In the genomic region with DNA sequence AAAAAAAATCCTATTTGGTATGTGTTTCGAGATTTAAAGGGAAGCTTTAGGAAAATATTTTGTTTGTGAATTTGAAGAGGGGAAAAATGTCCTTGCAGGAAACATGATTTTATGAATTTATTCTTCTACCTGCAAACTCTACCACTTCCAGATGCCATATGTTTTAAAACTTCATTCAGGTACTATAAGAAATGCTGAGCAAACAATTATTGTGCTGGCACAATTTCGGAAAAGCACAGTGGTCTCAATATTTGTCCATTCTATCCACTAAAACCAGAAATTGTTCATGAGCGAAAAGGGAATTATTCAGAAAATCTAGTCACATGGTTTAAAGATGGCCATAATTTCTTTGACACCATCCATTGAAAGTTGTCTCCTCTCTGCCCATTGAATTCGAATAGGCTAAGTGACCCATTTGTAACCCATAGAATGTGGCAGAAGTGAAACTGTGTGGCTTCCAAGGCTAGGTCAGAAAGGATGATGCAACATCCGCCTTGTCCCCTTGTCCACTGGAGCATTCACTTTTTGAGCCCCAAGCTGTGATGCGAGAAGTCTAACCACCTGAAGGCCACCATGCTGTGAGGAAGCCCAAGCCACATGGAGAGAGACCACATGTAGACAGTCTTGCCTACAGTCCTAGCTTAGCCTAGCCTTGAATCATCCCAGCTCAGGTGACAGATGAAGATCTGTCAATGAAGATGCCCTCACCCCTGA, we compare ENCODE assay signal across 1 cellular context.
TF ChIP-seq lines count a peak whose summit lies in the region.

No MANE protein-coding gene starts in this region.

TF ChIP-seq in H1, 55 proteins besides CTCF, POLR2A, EP300 and RAD21:
- TF ChIP-seq ASH2L (IDR thresholded peaks at IDR 0.05; ENCODE audit: low read length) = no peak
- TF ChIP-seq MAFK (IDR thresholded peaks at IDR 0.05; ENCODE audit: low read depth, low read length) = peak; percentile 41; the same call in 1 of the 2 replicates
- TF ChIP-seq CBX5 (IDR thresholded peaks at IDR 0.05; ENCODE audit: low read depth, low read length) = no peak
- TF ChIP-seq POU5F1 (IDR thresholded peaks at IDR 0.05; ENCODE audit: low read depth, low read length) = no peak
- TF ChIP-seq, protein P1, sequence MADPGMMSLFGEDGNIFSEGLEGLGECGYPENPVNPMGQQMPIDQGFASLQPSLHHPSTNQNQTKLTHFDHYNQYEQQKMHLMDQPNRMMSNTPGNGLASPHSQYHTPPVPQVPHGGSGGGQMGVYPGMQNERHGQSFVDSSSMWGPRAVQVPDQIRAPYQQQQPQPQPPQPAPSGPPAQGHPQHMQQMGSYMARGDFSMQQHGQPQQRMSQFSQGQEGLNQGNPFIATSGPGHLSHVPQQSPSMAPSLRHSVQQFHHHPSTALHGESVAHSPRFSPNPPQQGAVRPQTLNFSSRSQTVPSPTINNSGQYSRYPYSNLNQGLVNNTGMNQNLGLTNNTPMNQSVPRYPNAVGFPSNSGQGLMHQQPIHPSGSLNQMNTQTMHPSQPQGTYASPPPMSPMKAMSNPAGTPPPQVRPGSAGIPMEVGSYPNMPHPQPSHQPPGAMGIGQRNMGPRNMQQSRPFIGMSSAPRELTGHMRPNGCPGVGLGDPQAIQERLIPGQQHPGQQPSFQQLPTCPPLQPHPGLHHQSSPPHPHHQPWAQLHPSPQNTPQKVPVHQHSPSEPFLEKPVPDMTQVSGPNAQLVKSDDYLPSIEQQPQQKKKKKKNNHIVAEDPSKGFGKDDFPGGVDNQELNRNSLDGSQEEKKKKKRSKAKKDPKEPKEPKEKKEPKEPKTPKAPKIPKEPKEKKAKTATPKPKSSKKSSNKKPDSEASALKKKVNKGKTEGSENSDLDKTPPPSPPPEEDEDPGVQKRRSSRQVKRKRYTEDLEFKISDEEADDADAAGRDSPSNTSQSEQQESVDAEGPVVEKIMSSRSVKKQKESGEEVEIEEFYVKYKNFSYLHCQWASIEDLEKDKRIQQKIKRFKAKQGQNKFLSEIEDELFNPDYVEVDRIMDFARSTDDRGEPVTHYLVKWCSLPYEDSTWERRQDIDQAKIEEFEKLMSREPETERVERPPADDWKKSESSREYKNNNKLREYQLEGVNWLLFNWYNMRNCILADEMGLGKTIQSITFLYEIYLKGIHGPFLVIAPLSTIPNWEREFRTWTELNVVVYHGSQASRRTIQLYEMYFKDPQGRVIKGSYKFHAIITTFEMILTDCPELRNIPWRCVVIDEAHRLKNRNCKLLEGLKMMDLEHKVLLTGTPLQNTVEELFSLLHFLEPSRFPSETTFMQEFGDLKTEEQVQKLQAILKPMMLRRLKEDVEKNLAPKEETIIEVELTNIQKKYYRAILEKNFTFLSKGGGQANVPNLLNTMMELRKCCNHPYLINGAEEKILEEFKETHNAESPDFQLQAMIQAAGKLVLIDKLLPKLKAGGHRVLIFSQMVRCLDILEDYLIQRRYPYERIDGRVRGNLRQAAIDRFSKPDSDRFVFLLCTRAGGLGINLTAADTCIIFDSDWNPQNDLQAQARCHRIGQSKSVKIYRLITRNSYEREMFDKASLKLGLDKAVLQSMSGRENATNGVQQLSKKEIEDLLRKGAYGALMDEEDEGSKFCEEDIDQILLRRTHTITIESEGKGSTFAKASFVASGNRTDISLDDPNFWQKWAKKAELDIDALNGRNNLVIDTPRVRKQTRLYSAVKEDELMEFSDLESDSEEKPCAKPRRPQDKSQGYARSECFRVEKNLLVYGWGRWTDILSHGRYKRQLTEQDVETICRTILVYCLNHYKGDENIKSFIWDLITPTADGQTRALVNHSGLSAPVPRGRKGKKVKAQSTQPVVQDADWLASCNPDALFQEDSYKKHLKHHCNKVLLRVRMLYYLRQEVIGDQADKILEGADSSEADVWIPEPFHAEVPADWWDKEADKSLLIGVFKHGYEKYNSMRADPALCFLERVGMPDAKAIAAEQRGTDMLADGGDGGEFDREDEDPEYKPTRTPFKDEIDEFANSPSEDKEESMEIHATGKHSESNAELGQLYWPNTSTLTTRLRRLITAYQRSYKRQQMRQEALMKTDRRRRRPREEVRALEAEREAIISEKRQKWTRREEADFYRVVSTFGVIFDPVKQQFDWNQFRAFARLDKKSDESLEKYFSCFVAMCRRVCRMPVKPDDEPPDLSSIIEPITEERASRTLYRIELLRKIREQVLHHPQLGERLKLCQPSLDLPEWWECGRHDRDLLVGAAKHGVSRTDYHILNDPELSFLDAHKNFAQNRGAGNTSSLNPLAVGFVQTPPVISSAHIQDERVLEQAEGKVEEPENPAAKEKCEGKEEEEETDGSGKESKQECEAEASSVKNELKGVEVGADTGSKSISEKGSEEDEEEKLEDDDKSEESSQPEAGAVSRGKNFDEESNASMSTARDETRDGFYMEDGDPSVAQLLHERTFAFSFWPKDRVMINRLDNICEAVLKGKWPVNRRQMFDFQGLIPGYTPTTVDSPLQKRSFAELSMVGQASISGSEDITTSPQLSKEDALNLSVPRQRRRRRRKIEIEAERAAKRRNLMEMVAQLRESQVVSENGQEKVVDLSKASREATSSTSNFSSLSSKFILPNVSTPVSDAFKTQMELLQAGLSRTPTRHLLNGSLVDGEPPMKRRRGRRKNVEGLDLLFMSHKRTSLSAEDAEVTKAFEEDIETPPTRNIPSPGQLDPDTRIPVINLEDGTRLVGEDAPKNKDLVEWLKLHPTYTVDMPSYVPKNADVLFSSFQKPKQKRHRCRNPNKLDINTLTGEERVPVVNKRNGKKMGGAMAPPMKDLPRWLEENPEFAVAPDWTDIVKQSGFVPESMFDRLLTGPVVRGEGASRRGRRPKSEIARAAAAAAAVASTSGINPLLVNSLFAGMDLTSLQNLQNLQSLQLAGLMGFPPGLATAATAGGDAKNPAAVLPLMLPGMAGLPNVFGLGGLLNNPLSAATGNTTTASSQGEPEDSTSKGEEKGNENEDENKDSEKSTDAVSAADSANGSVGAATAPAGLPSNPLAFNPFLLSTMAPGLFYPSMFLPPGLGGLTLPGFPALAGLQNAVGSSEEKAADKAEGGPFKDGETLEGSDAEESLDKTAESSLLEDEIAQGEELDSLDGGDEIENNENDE (IDR thresholded peaks at IDR 0.05; ENCODE audit: insufficient replicate concordance, low read length) = no peak
- TF ChIP-seq BRCA1 (IDR thresholded peaks at IDR 0.05; ENCODE audit: low read depth, low read length) = no peak
- TF ChIP-seq, protein P2, sequence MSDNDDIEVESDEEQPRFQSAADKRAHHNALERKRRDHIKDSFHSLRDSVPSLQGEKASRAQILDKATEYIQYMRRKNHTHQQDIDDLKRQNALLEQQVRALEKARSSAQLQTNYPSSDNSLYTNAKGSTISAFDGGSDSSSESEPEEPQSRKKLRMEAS (IDR thresholded peaks at IDR 0.05) = no peak
- TF ChIP-seq SP4 (IDR thresholded peaks at IDR 0.05; ENCODE audit: low read length) = no peak
- no peak for TF ChIP-seq SUZ12 (IDR thresholded peaks at IDR 0.05; ENCODE audit: low read length)
- no peak for TF ChIP-seq NRF1 (IDR thresholded peaks at IDR 0.05; ENCODE audit: low read depth, low read length)
- TF ChIP-seq FOSL1 (IDR thresholded peaks at IDR 0.05; ENCODE audit: insufficient read depth, low read depth, low read length) = no peak
- TF ChIP-seq TBP (IDR thresholded peaks at IDR 0.05; ENCODE audit: low read depth, low read length) = no peak
- peak; percentile 22; the same call in 1 of the 2 replicates for TF ChIP-seq CEBPB (IDR thresholded peaks at IDR 0.05; ENCODE audit: low read depth, low read length)
